In genomic region chr2:101736861-101737291, GRCh38 we compare ENCODE assay signal across 8 cellular contexts. TPM values are rescaled to one million over a fixed set of nuclear protein-coding genes. Genes with fewer than 3 reads are reported as not detected.
DNase-seq lines count a peak whose midpoint lies in the region; ATAC-seq lines count a peak whose summit lies in the region.

No MANE protein-coding gene starts in this region.

- ATAC-seq in naive B cell (ENCODE audit: low read depth in 2 of 2) (peak; percentile 52 to 54), GM18502 (IDR thresholded peaks at IDR 0.05; ENCODE audit: poor library complexity, unreplicated experiment) (no peak), HG02840 (IDR thresholded peaks at IDR 0.05; ENCODE audit: low FRiP score, unreplicated experiment) (no peak)

- H3K27ac ChIP-seq in caudate nucleus (ENCODE audit: low read depth, low read length): peak overlapping the region; percentile 60

- H3K4me1 Mint-ChIP-seq in IgD-negative memory B cell (peaks cover 65 to 82% (median 72%) of the 10 kb centered on the region in 3 donors), naive B cell (peaks cover 66 to 99% (median 86%) of the 10 kb centered on the region in 3 donors)

- DNase-seq in AML-193 (lab: John Stamatoyannopoulos, UW) (peak; percentile 67 to 78), caudate nucleus (lab: John Stamatoyannopoulos, UW) (no peak), naive B cell (no peak), foreskin melanocyte (no peak), NCI-H446 (lab: John Stamatoyannopoulos, UW) (no peak)

- H3K9me3 Mint-ChIP-seq in IgD-negative memory B cell (no peaks in the 10 kb centered on the region), naive B cell (no peaks in the 10 kb centered on the region)

- H3K27me3 Mint-ChIP-seq in IgD-negative memory B cell (no peaks in the 10 kb centered on the region), naive B cell (no peaks in the 10 kb centered on the region)

- H3K36me3 Mint-ChIP-seq in IgD-negative memory B cell (peaks cover 2% of the 10 kb centered on the region), naive B cell (no peaks in the 10 kb centered on the region)

- H3K4me3 Mint-ChIP-seq in IgD-negative memory B cell (peak overlapping the region in 3 of 4 donors; percentile 3 to 56 (median 8)), naive B cell (peak overlapping the region in 6 of 8 donors; percentile 9 to 81 (median 60))

- H3K27ac Mint-ChIP-seq in IgD-negative memory B cell (peak overlapping the region; percentile 10 to 60 (median 14)), naive B cell (peak overlapping the region in 5 of 6 donors; percentile 69 to 96 (median 79))

RNA-seq across cellular contexts. Expression of gene MAP4K4, which starts 39.4 kb away (rescaled TPM):
- polyA plus RNA-seq in IgD-negative memory B cell (9.3 TPM), naive B cell (ENCODE audit: low read depth in 6 of 6) (10 to 100 TPM; 11.8 to 36.0 (median 20.3) TPM)

Comparison
In these comparisons a context has a peak if more than half of its experiments do, and no peak if none do; other contexts are left out.
1. DNase-seq: peak in AML-193 (2 of 2); none in caudate nucleus (0 of 61), naive B cell (single experiment), foreskin melanocyte (single experiment) and NCI-H446 (0 of 2).
2. ATAC-seq: peak in naive B cell (2 of 2); none in GM18502 (single experiment) and HG02840 (single experiment).